In genomic region chr1:212975607-212975918, GRCh38 we compare ENCODE assay signal across 29 cellular contexts. TPM values are rescaled to one million over a fixed set of nuclear protein-coding genes. Genes with fewer than 3 reads are reported as not detected.
A peak's percentile ranks its signal among the peaks of the same experiment; 100 is the strongest.
DNase-seq lines count a peak whose midpoint lies in the region; ATAC-seq and TF ChIP-seq lines count a peak whose summit lies in the region.
"Had no signal": no experiment of that assay in that cellular context is flagged by ENCODE, and none has a peak within 500 bp of the region (broad histone marks: within the 10 kb centered on the region; RNA-seq: fewer than 3 reads in every experiment).

No MANE protein-coding gene starts in this region.

- H2AK9ac ChIP-seq in IMR-90 (replicated peaks; ENCODE audit: low read depth, low read length, poor library complexity) = no peak overlapping the region

- DNase-seq in EL (peak; percentile 59), IMR-90 (peak; percentile 65), fibroblast of mammary gland (ENCODE audit: low read depth) (peak; percentile 61), vagina (ENCODE audit: extremely low spot score in 2 of 2) (peak; percentile 29 to 46), COLO668 (lab: John Stamatoyannopoulos, UW; ENCODE audit: unreplicated experiment) (no peak), neural progenitor cell (ENCODE audit: low spot score) (no peak), NCI-H1436 treated with DMSO at 0.1 percent for 48 hours (lab: John Stamatoyannopoulos, UW) (no peak)
- DNase-seq: activated CD4-positive, alpha-beta T cell treated with anti-CD3 and anti-CD28 coated beads for 4 hours; activated gamma-delta T cell treated with Interleukin-2 at 50 U/mL for 16 hours; activated naive CD8-positive, alpha-beta T cell treated with anti-CD3 and anti-CD28 coated beads, Interleukin-2, amount 10 ng/mL, durations not matched to agents 7 days and 5 days; activated T-cell treated with anti-CD3 and anti-CD28 coated beads, Interleukin-2, amount 50 U/mL, for 1 hour; cortex of kidney; DMS79 treated with DMSO at 0.1 percent for 48 hours; effector memory CD8-positive, alpha-beta T cell; left ventricle myocardium inferior; MM.1S; NCI-H1105 treated with DMSO at 0.1 percent for 48 hours; NCI-H2081; NCI-H2227 treated with DMSO at 0.1 percent for 48 hours; NCI-H526 treated with DMSO at 0.1 percent for 48 hours; SHP77 treated with DMSO at 0.1 percent for 48 hours; stimulated activated CD4-positive, alpha-beta T cell treated with anti-CD3 and anti-CD28 coated beads, Interleukin-1b, Interleukin-23, amount 100 ng/mL, for 48 hours; thyroid gland had no signal

- in situ Hi-C loops in IMR-90 (cut with MboI; ENCODE audit: low sequenced_read_pairs) = loop anchor here (25.0 kb wide), 1 partner anchor 313 kb away; no protein-coding TSS in a partner anchor

- no peak overlapping the region for H2BK5ac ChIP-seq in IMR-90 (ENCODE audit: low read depth, low read length, poor library complexity, severe bottlenecking)

- H3K9me3 Mint-ChIP-seq in neural progenitor cell = no peaks in the 10 kb centered on the region
- H3K9me3 Mint-ChIP-seq: activated naive CD8-positive, alpha-beta T cell treated with anti-CD3 and anti-CD28 coated beads, Interleukin-2, amount 10 ng/mL, durations not matched to agents 7 days and 5 days; effector memory CD8-positive, alpha-beta T cell; H9; stimulated activated naive CD8-positive, alpha-beta T cell treated with anti-CD3 and anti-CD28 coated beads, Interleukin-15, Interleukin-2, amounts not matched to agents 100 ng/mL and 50 ng/mL, for 24 hours; T-helper 2 cell treated with Interferon-gamma antibody and Interleukin-4, amounts not matched to agents 5 μg/mL and 100 μg/mL, for 36 hours had no signal

- H3K4me3 ChIP-seq in IMR-90 (ENCODE audit: insufficient read depth, low read depth, low read length) (no peak overlapping the region), fibroblast of mammary gland (ENCODE audit: control insufficient read depth, low read depth, low read length) (no peak overlapping the region), vagina (no peak overlapping the region), neural progenitor cell (no peak overlapping the region)
- H3K4me3 ChIP-seq: ascending aorta, left ventricle myocardium inferior, thyroid gland had no signal

- H3K4me3 Mint-ChIP-seq in neural progenitor cell = no peak overlapping the region
- H3K4me3 Mint-ChIP-seq: activated naive CD8-positive, alpha-beta T cell treated with anti-CD3 and anti-CD28 coated beads, Interleukin-2, amount 10 ng/mL, durations not matched to agents 7 days and 5 days; effector memory CD8-positive, alpha-beta T cell; H9; stimulated activated naive CD8-positive, alpha-beta T cell treated with anti-CD3 and anti-CD28 coated beads, Interleukin-15, Interleukin-2, amounts not matched to agents 100 ng/mL and 50 ng/mL, for 24 hours; T-helper 2 cell treated with Interferon-gamma antibody and Interleukin-4, amounts not matched to agents 5 μg/mL and 100 μg/mL, for 36 hours had no signal

- H2BK120ac ChIP-seq in IMR-90 (ENCODE audit: low read depth, low read length) = no peak overlapping the region

- TF ChIP-seq CTCF in IMR-90 (conservative IDR thresholded peaks at IDR 0.05; ENCODE audit: low read depth, low read length) (no peak), fibroblast of mammary gland (conservative IDR thresholded peaks at IDR 0.05; ENCODE audit: control insufficient read depth, insufficient read depth, low read depth, low read length) (no peak), vagina (IDR thresholded peaks at IDR 0.05) (no peak), neural progenitor cell (IDR thresholded peaks at IDR 0.05) (no peak)

- H3K4ac ChIP-seq in IMR-90 (ENCODE audit: low read depth, low read length) = no peak overlapping the region

- H3K9me3 ChIP-seq in IMR-90 (ENCODE audit: control insufficient read depth, insufficient read depth, low read length) (no peaks in the 10 kb centered on the region), vagina (no peaks in the 10 kb centered on the region), neural progenitor cell (ENCODE audit: low read depth) (no peaks in the 10 kb centered on the region)
- H3K9me3 ChIP-seq: ascending aorta, left ventricle myocardium inferior, thyroid gland had no signal

- TF ChIP-seq RAD21 in IMR-90 (IDR thresholded peaks at IDR 0.05; ENCODE audit: low read length) = no peak

- no peak overlapping the region for H3K27ac Mint-ChIP-seq in neural progenitor cell
- H3K27ac Mint-ChIP-seq: activated naive CD8-positive, alpha-beta T cell treated with anti-CD3 and anti-CD28 coated beads, Interleukin-2, amount 10 ng/mL, durations not matched to agents 7 days and 5 days; effector memory CD8-positive, alpha-beta T cell; stimulated activated naive CD8-positive, alpha-beta T cell treated with anti-CD3 and anti-CD28 coated beads, Interleukin-15, Interleukin-2, amounts not matched to agents 100 ng/mL and 50 ng/mL, for 24 hours; T-helper 2 cell treated with Interferon-gamma antibody and Interleukin-4, amounts not matched to agents 5 μg/mL and 100 μg/mL, for 36 hours had no signal

- no peaks in the 10 kb centered on the region for H3K9me1 ChIP-seq in IMR-90 (ENCODE audit: insufficient read depth, low read length)

- POLR2A ChIA-PET in IMR-90 (lab: Charles Lee; ENCODE audit: unreplicated experiment) = no interaction called here

- H3K4me1 Mint-ChIP-seq in neural progenitor cell = peaks cover 21% of the 10 kb centered on the region
- H3K4me1 Mint-ChIP-seq: activated naive CD8-positive, alpha-beta T cell treated with anti-CD3 and anti-CD28 coated beads, Interleukin-2, amount 10 ng/mL, durations not matched to agents 7 days and 5 days had no signal

- no peak overlapping the region for H4K91ac ChIP-seq in IMR-90 (ENCODE audit: insufficient read depth, low read depth, low read length)

- no peak overlapping the region for H2AK5ac ChIP-seq in IMR-90 (ENCODE audit: low read depth, low read length)

- H3K4me1 ChIP-seq in IMR-90 (ENCODE audit: control insufficient read depth, insufficient read depth, low read length) (peaks cover 4% of the 10 kb centered on the region; the same call in 1 of the 2 replicates), vagina (no peaks in the 10 kb centered on the region), neural progenitor cell (peaks cover 14% of the 10 kb centered on the region)
- H3K4me1 ChIP-seq: ascending aorta had no signal

- no peak overlapping the region for H3K18ac ChIP-seq in IMR-90 (ENCODE audit: low read depth, low read length)

- peaks cover 10% of the 10 kb centered on the region for H3F3A ChIP-seq in neural progenitor cell (ENCODE audit: low read depth)

- H4K8ac ChIP-seq in IMR-90 (ENCODE audit: low read depth in 2 of 2, low read length in 2 of 2) = no peak overlapping the region

- TF ChIP-seq POLR2A in IMR-90 (IDR thresholded peaks at IDR 0.05; ENCODE audit: low read depth, low read length) = no peak
- TF ChIP-seq POLR2A in vagina (IDR thresholded peaks at IDR 0.05) = no peak

- H3K4me2 ChIP-seq in IMR-90 (ENCODE audit: low read depth, low read length) = no peak overlapping the region
- no peak overlapping the region for H3K4me2 ChIP-seq in neural progenitor cell
- H3K4me2 ChIP-seq: KMS-11 had no signal

- dilution Hi-C loops in IMR-90 (cut with HindIII; ENCODE audit: low sequenced_read_pairs, unreplicated experiment) = no loop called here

- intact Hi-C loops in IMR-90 (cut with micrococcal nuclease) (no loop called here), vagina (cut with DNase I) (no loop called here)

- no peak overlapping the region for H3K56ac ChIP-seq in IMR-90 (ENCODE audit: extremely low read depth, insufficient read depth, low read length)

- H3K9ac ChIP-seq in IMR-90 (ENCODE audit: low read depth, low read length) = no peak overlapping the region
- no peak overlapping the region for H3K9ac ChIP-seq in neural progenitor cell
- H3K9ac ChIP-seq: KMS-11 had no signal

- no TSS peak for BruUV-seq in IMR-90 (replicated peaks; lab: Mats Ljungman, UMichigan)

- CTCF ChIA-PET in IMR-90 (lab: Yijun Ruan, JAX) = no interaction called here

- H3K14ac ChIP-seq in IMR-90 (replicated peaks; ENCODE audit: low read depth, low read length) = no peak overlapping the region

- H3K79me1 ChIP-seq in IMR-90 (ENCODE audit: low read depth in 1 of 2, low read length in 2 of 2) = no peaks in the 10 kb centered on the region

- H3K79me2 ChIP-seq in neural progenitor cell (ENCODE audit: low read depth) = no peaks in the 10 kb centered on the region

- H3K27me3 ChIP-seq in IMR-90 (ENCODE audit: control insufficient read depth, insufficient read depth, low read length) (no peaks in the 10 kb centered on the region), vagina (no peaks in the 10 kb centered on the region), neural progenitor cell (no peaks in the 10 kb centered on the region)
- H3K27me3 ChIP-seq: ascending aorta, thyroid gland had no signal

- H3K27me3 Mint-ChIP-seq in neural progenitor cell (ENCODE audit: insufficient read depth, low read depth) = peaks cover 5% of the 10 kb centered on the region
- H3K27me3 Mint-ChIP-seq: stimulated activated naive CD8-positive, alpha-beta T cell treated with anti-CD3 and anti-CD28 coated beads, Interleukin-15, Interleukin-2, amounts not matched to agents 100 ng/mL and 50 ng/mL, for 24 hours had no signal

- H2BK15ac ChIP-seq in IMR-90 (ENCODE audit: low read depth, low read length) = no peak overlapping the region

- H3K23ac ChIP-seq in IMR-90 (ENCODE audit: low read depth, low read length) = no peak overlapping the region

- H3K27ac ChIP-seq in IMR-90 (ENCODE audit: insufficient read depth, low read length) (no peak overlapping the region), vagina (no peak overlapping the region), neural progenitor cell (no peak overlapping the region)
- H3K27ac ChIP-seq: ascending aorta, KMS-11, left ventricle myocardium inferior, thyroid gland, VCaP had no signal

- H2AFZ ChIP-seq in IMR-90 (replicated peaks; ENCODE audit: low read length, poor library complexity) = no peak overlapping the region
- no peak overlapping the region for H2AFZ ChIP-seq in neural progenitor cell (replicated peaks)

- ATAC-seq in IMR-90 (ENCODE audit: low read depth) = peak; percentile 42; the same call in 1 of the 2 replicates
- ATAC-seq: effector memory CD8-positive, alpha-beta T cell had no signal

- WGBS in IMR-90 (ENCODE audit: extremely low coverage in 2 of 2, insufficient read length in 1 of 2), 2 experiments = no CpG with 5 or more reads among the region's 1 CpG

- H3K36me3 Mint-ChIP-seq in neural progenitor cell = peaks cover 22% of the 10 kb centered on the region
- H3K36me3 Mint-ChIP-seq: activated naive CD8-positive, alpha-beta T cell treated with anti-CD3 and anti-CD28 coated beads, Interleukin-2, amount 10 ng/mL, durations not matched to agents 7 days and 5 days had no signal

- no peak overlapping the region for H2BK20ac ChIP-seq in IMR-90 (ENCODE audit: low read depth, low read length)

- H4K20me1 ChIP-seq in IMR-90 (ENCODE audit: insufficient read depth, low read length) (no peaks in the 10 kb centered on the region), neural progenitor cell (ENCODE audit: low read depth) (no peaks in the 10 kb centered on the region)

- no peak overlapping the region for H4K5ac ChIP-seq in IMR-90 (ENCODE audit: low read depth, low read length)

- H3K36me3 ChIP-seq in IMR-90 (ENCODE audit: control insufficient read depth, insufficient read depth, low read length) = peaks cover 17% of the 10 kb centered on the region
- H3K36me3 ChIP-seq in vagina = no peaks in the 10 kb centered on the region
- H3K36me3 ChIP-seq in neural progenitor cell = no peaks in the 10 kb centered on the region
- H3K36me3 ChIP-seq: ascending aorta, left ventricle myocardium inferior, thyroid gland had no signal

RNA-seq across cellular contexts. Expression of gene VASH2, which starts 25.2 kb away (rescaled TPM):
- total RNA-seq in IMR-90 (2012; rRNA removed) (0.83 and 0.90 TPM in 2 replicates), vagina (4.2 TPM), neural progenitor cell (ENCODE audit: low replicate concordance) (5.2 and 10.7 TPM in 2 replicates)
- 1.1 and 1.2 TPM in 2 replicates for polyA plus RNA-seq in IMR-90 (2012; rRNA removed)
- 0.82 and 1.0 TPM in 2 replicates for polyA plus RNA-seq in IMR-90 (2012; cell fraction: cytosol; rRNA removed)
- 0.92 and 2.2 TPM in 2 replicates for polyA plus RNA-seq in IMR-90 (2012; cell fraction: nucleus; rRNA removed; ENCODE audit: low replicate concordance)

RNA-seq across cellular contexts. Expression of gene ANGEL2, which starts 40.1 kb away (rescaled TPM):
- total RNA-seq in IMR-90 (2012; rRNA removed) (44.1 and 49.2 TPM in 2 replicates), vagina (55.2 TPM), neural progenitor cell (ENCODE audit: low replicate concordance) (70.6 and 101 TPM in 2 replicates)
- 10.6 and 13.4 TPM in 2 replicates for polyA plus RNA-seq in IMR-90 (2012; rRNA removed)
- polyA plus RNA-seq in IMR-90 (2012; cell fraction: cytosol; rRNA removed) = 5.2 and 5.8 TPM in 2 replicates
- polyA plus RNA-seq in IMR-90 (2012; cell fraction: nucleus; rRNA removed; ENCODE audit: low replicate concordance) = 7.3 and 32.8 TPM in 2 replicates

Comparison
In these comparisons a context has a peak if more than half of its experiments do, and no peak if none do; other contexts are left out.
1. DNase-seq: peak in EL (single experiment), IMR-90 (single experiment), fibroblast of mammary gland (single experiment) and vagina (2 of 2); none in COLO668 (single experiment), neural progenitor cell (single experiment) and NCI-H1436 treated with DMSO at 0.1 percent for 48 hours (single experiment).